Comparison of ENCODE assay signal across 8 cellular contexts in genomic region chr14:23056956-23057756, GRCh38. TPM values are rescaled to one million over a fixed set of nuclear protein-coding genes. Genes with fewer than 3 reads are reported as not detected.
DNase-seq lines count a peak whose midpoint lies in the region; ATAC-seq and TF ChIP-seq lines count a peak whose summit lies in the region.

TSS of gene CDH24 (minus strand) at chr14:23057520. CDS start at chr14:23055733, 1,787 bp downstream.

- peak within 1 kb of the TSS; percentile 13 for H3K27ac Mint-ChIP-seq in activated B cell treated with CpG ODN at 0.5 μM for 24 hours

- DNase-seq in activated B cell treated with CpG ODN at 0.5 μM for 24 hours, result peak; percentile 71
- DNase-seq in dermis blood vessel endothelial cell, result peak; percentile 77
- peak; percentile 63 for DNase-seq in lung (ENCODE audit: low spot score)
- peak; percentile 38 for DNase-seq in stimulated activated CD8-positive, alpha-beta memory T cell treated with anti-CD3 and anti-CD28 coated beads, Interleukin-15, amount 100 ng/mL, for 1 hour (ENCODE audit: low read depth)

- TF ChIP-seq CTCF in activated B cell treated with CpG ODN at 0.5 μM for 24 hours (IDR thresholded peaks at IDR 0.05) (no peak), lung (IDR thresholded peaks at IDR 0.05; ENCODE audit: control extremely low read depth, extremely low read depth) (no peak)

- no peaks in the 10 kb centered on the region for H3K27me3 ChIP-seq in lung (ENCODE audit: control insufficient read depth, insufficient read depth)

- peaks cover 2 to 4% of the 10 kb centered on the region in 2 donors for H3K4me1 ChIP-seq in lung (ENCODE audit: control insufficient read depth in 2 of 2, insufficient read depth in 2 of 2, low read length in 2 of 2)

- POLR2A ChIA-PET in activated B cell treated with CpG ODN at 0.5 μM for 24 hours (lab: Charles Lee), result interaction anchor here (0.6 to 3.6 kb wide), 16 partner anchors 12 to 487 kb away, joined by 3 to 26 read pairs (median 6); partner anchors contain the start of genes ACIN1, AJUBA, C14orf119 and HAUS4

- 2% methylated on average over 37 to 73 of the region's 73 CpGs for whole genome bisulfite sequencing in lung, 2 donors

- ATAC-seq in GM18498 (IDR thresholded peaks at IDR 0.05; ENCODE audit: unreplicated experiment) (peak; percentile 63), HG03103 (IDR thresholded peaks at IDR 0.05; ENCODE audit: low read depth, unreplicated experiment) (peak; percentile 48), activated B cell treated with CpG ODN at 0.5 μM for 24 hours (ENCODE audit: low read depth) (peak; percentile 75), lung (ENCODE audit: insufficient read depth, low FRiP score) (peak; percentile 46), GM21717 (IDR thresholded peaks at IDR 0.05; ENCODE audit: unreplicated experiment) (no peak), GM18520 (IDR thresholded peaks at IDR 0.05; ENCODE audit: unreplicated experiment) (no peak)

- H3K27ac ChIP-seq in lung (ENCODE audit: low read depth in 1 of 2, low read length in 1 of 2), result peak within 1 kb of the TSS in 1 of 2 donors; percentile 55

- CTCF ChIA-PET in activated B cell treated with CpG ODN at 0.5 μM for 24 hours (lab: Charles Lee), result interaction anchor here (0.6 to 10.5 kb wide), 31 partner anchors 9 to 667 kb away, joined by 3 to 284 read pairs (median 5); partner anchors contain the start of genes ABHD4, AJUBA, HAUS4 and OXA1L

- intact Hi-C loops in activated B cell treated with CpG ODN at 0.5 μM for 24 hours (cut with micrococcal nuclease), result loop anchor here (1.0 to 10.0 kb wide), 7 partner anchors 35 to 742 kb away; partner anchors contain the start of gene LRP10

- H3K36me3 ChIP-seq in lung (ENCODE audit: control insufficient read depth in 2 of 2, insufficient read depth in 2 of 2, low read length in 2 of 2), result peaks cover under 1 to 27% of the 10 kb centered on the region in 2 donors

- H3K9me3 ChIP-seq in lung (ENCODE audit: control insufficient read depth in 2 of 2, insufficient read depth in 1 of 2, low read length in 1 of 2), result no peaks in the 10 kb centered on the region

- peaks cover 18% of the 10 kb centered on the region for H3K4me1 Mint-ChIP-seq in activated B cell treated with CpG ODN at 0.5 μM for 24 hours

- H3K4me3 ChIP-seq in lung, result peak within 1 kb of the TSS; percentile 51

- H3K9me3 Mint-ChIP-seq in activated B cell treated with CpG ODN at 0.5 μM for 24 hours, result no peaks in the 10 kb centered on the region

- peak within 1 kb of the TSS; percentile 88 for H3K4me3 Mint-ChIP-seq in activated B cell treated with CpG ODN at 0.5 μM for 24 hours

- H3K27me3 Mint-ChIP-seq in activated B cell treated with CpG ODN at 0.5 μM for 24 hours, result peaks cover 2% of the 10 kb centered on the region

- H3K36me3 Mint-ChIP-seq in activated B cell treated with CpG ODN at 0.5 μM for 24 hours (ENCODE audit: low read depth), result peaks cover 38% of the 10 kb centered on the region

RNA-seq across cellular contexts. Expression of gene CDH24, which starts in this region (rescaled TPM):
- 0.73 and 1.3 TPM in 2 replicates for total RNA-seq in activated B cell treated with CpG ODN at 0.5 μM for 24 hours
- 7.5 and 16.3 TPM in 2 replicates for total RNA-seq in dermis blood vessel endothelial cell
- total RNA-seq in lung, result 1 to 10 TPM; 4.2 to 4.6 TPM
- 1 to 10 TPM; 2.0 to 4.8 TPM for polyA plus RNA-seq in lung

Comparison
In these comparisons a context has a peak if more than half of its experiments do, and no peak if none do; other contexts are left out.
1. ATAC-seq: peak in GM18498 (single experiment), HG03103 (single experiment), activated B cell treated with CpG ODN at 0.5 μM for 24 hours (single experiment) and lung (single experiment); none in GM21717 (single experiment) and GM18520 (single experiment).
2. Peak in every context shown above with its lines, with median percentiles within 50 percentile points of each other: DNase-seq.